14 cellular contexts compared by ENCODE assay signal in the genomic region with DNA sequence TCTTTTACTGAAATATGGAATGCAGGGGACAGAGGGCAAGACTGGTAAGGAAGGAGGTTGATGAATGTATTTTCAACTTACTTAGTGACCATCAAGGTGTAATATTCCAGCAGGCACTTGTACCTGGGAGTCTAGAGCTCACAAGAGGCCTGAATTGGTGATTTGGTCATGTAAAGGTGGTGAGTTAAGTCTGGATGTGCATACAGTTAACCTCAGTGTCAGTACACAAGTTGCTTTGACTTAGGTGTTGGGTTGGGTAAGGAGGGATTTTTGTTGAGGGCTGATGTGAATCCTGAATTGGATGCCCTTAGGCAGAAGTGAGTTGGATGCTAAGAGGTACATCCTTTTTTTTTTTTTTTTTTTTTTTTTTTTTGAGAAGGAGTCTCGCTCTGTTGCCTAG.
"Had no signal": no experiment of that assay in that cellular context is flagged by ENCODE, and none has a peak within 500 bp of the region (broad histone marks: within the 10 kb centered on the region; RNA-seq: fewer than 3 reads in every experiment).

No MANE protein-coding gene starts in this region.

- H3K4me3 ChIP-seq: colonic mucosa, gastrocnemius medialis, heart right ventricle, mucosa of descending colon, right atrium auricular region, transverse colon had no signal

- FAIRE-seq: islet of Langerhans, small intestine had no signal

- H3K27me3 ChIP-seq: colonic mucosa, gastrocnemius medialis, heart right ventricle, right atrium auricular region, transverse colon had no signal

- H3K4me1 ChIP-seq: colonic mucosa had no signal

- DNase-seq: activated effector memory CD4-positive, alpha-beta T cell treated with anti-CD3 and anti-CD28 coated beads, Interleukin-2, amount 50 U/mL, for 16 hours; caudate nucleus; colonic mucosa; gastrocnemius medialis; heart right ventricle; mucosa of descending colon; naive thymus-derived CD8-positive, alpha-beta T cell; posterior cingulate gyrus; small intestine; T1000; transverse colon had no signal

- H3K27ac ChIP-seq: colonic mucosa, heart right ventricle, right atrium auricular region, transverse colon, VCaP had no signal

- H3K27me3 Mint-ChIP-seq: naive thymus-derived CD8-positive, alpha-beta T cell had no signal

- H3K9me3 Mint-ChIP-seq: naive thymus-derived CD8-positive, alpha-beta T cell had no signal

- ATAC-seq: gastrocnemius medialis; mucosa of descending colon; naive thymus-derived CD8-positive, alpha-beta T cell had no signal

- H3K9me3 ChIP-seq: colonic mucosa, gastrocnemius medialis, heart right ventricle, mucosa of descending colon, right atrium auricular region, transverse colon had no signal

- H3K36me3 ChIP-seq: colonic mucosa, gastrocnemius medialis, right atrium auricular region had no signal
